ENCODE assay signal across 1 cellular context in the genomic region with DNA sequence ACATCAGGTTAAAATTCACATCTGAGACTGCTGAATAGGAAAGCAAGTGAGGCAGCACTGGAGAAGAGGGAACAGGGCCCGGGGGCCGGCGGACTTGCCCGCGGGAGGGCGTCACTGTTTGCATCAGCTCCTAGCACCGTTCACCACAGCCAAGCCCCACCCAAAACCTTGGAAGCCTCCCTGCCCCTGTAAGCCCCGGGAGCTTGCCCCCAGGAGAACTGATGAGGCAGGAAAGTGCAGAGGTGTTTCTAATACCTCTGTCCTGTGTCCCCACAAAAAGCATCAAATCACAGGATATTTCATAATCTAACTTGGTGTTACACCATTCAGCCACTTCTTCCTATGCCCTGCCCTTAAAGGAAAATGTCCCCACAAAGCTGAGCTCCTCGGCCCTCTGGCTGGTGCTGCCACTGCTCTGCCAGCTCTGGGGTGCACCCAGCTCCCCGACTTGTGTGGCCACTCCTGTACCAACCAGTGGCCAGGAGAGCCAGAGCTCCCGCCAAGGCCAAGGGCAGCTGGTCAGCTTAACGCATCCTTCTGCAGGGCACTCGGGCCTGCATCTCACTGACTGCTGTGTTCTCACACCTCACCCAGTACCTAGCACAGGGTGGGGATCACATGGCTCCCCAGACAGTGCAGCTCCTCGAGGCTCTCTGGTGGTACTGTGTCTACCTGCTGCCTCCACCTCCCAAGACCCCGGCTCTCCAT.
TF ChIP-seq lines count a peak whose summit lies in the region.

No MANE protein-coding gene starts in this region.

TF ChIP-seq in HepG2, 621 proteins besides CTCF, POLR2A, EP300 and RAD21:
- peak; percentile 43; the same call in 1 of the 2 replicates for TF ChIP-seq ZBTB33 (CRISPR knock-in tag; IDR thresholded peaks at IDR 0.05)
- TF ChIP-seq NKX3-1 (CRISPR knock-in tag; IDR thresholded peaks at IDR 0.05), result no peak
TF ChIP-seq in HepG2: peak in this region for 1.
